Comparison of ENCODE assay signal across 8 cellular contexts in genomic region chr6:3259491-3259958, GRCh38. TPM values are rescaled to one million over a fixed set of nuclear protein-coding genes. Genes with fewer than 3 reads are reported as not detected.
DNase-seq lines count a peak whose midpoint lies in the region; ATAC-seq and TF ChIP-seq lines count a peak whose summit lies in the region.

No MANE protein-coding gene starts in this region.

- ATAC-seq in GM19395 (IDR thresholded peaks at IDR 0.05; ENCODE audit: unreplicated experiment) (peak; percentile 48), HG03439 (IDR thresholded peaks at IDR 0.05; ENCODE audit: unreplicated experiment) (peak; percentile 29)

- intact Hi-C loops in PC-9 (cut with micrococcal nuclease; ENCODE audit: unreplicated experiment): loop anchor here (2.0 kb wide), 2 partner anchors 133 to 191 kb away; partner anchors contain the start of gene RIPK1

- H3K4me3 ChIP-seq in PC-9: peak overlapping the region; percentile 81
- H3K4me3 ChIP-seq in astrocyte of the cerebellum (ENCODE audit: low read depth, low read length): peak overlapping the region; percentile 88
- peak overlapping the region; percentile 87 for H3K4me3 ChIP-seq in iPS-18c (ENCODE audit: insufficient read depth, low read depth, low read length)
- peak overlapping the region; percentile 55 to 99 (median 91) for H3K4me3 ChIP-seq in skin epidermis

- no peaks in the 10 kb centered on the region for H3K27me3 ChIP-seq in PC-9 (ENCODE audit: insufficient read depth, low read depth)

- H3K27ac ChIP-seq in PC-9: peak overlapping the region; percentile 23
- H3K27ac ChIP-seq in skin epidermis: peak overlapping the region; percentile 56 to 95 (median 87)

- CTCF ChIA-PET in PC-9 (lab: Charles Lee): interaction anchor here (0.9 kb wide), 1 partner anchor 134 kb away, joined by 7 read pairs; no protein-coding TSS in a partner anchor

- TSS peak; percentile 24 for BruUV-seq in PC-9 (replicated peaks; lab: Mats Ljungman, UMichigan)

- in situ Hi-C loops in astrocyte of the cerebellum (cut with HindIII; ENCODE audit: low sequenced_read_pairs): no loop called here

- H3K9me2 ChIP-seq in PC-9 (ENCODE audit: insufficient read depth): no peaks in the 10 kb centered on the region

- peaks cover 35% of the 10 kb centered on the region for H3K79me2 ChIP-seq in PC-9 (ENCODE audit: low read depth)

- H3K9me3 ChIP-seq in PC-9 (ENCODE audit: insufficient read depth, low read depth) (no peaks in the 10 kb centered on the region), iPS-18c (ENCODE audit: control insufficient read depth, insufficient read depth, low read length) (peaks cover 2% of the 10 kb centered on the region)

- no peaks in the 10 kb centered on the region for H3K36me3 ChIP-seq in PC-9 (ENCODE audit: low read depth)

- 0 out of 2 replicates have a peak, but pooled peaks cover 5% of the 10 kb centered on the region for H3K4me1 ChIP-seq in PC-9 (replicated peaks; ENCODE audit: insufficient read depth)

- H4K20me1 ChIP-seq in PC-9 (ENCODE audit: insufficient read depth): no peaks in the 10 kb centered on the region; the same call in 1 of the 2 replicates

- no peak for TF ChIP-seq CTCF in PC-9 (conservative IDR thresholded peaks at IDR 0.05)
- TF ChIP-seq CTCF in astrocyte of the cerebellum (IDR thresholded peaks at IDR 0.05; ENCODE audit: low read depth, low read length, missing control alignments): peak; percentile 13

- H2AFZ ChIP-seq in PC-9: peak overlapping the region; percentile 82

- POLR2A ChIA-PET in PC-9 (lab: Charles Lee; ENCODE audit: unreplicated experiment): no interaction called here

- no peaks in the 10 kb centered on the region for H3F3A ChIP-seq in PC-9 (ENCODE audit: insufficient read depth, low read depth)

- DNase-seq in DMS53 treated with DMSO at 0.1 percent for 48 hours (lab: John Stamatoyannopoulos, UW; ENCODE audit: unreplicated experiment) (peak; percentile 19), PC-9 (peak in 1 of 2 experiments; percentile 25), astrocyte of the cerebellum (ENCODE audit: low read depth) (no peak), NCI-H1092 (lab: John Stamatoyannopoulos, UW) (no peak)

- peak overlapping the region; percentile 91 for H3K4me2 ChIP-seq in PC-9

RNA-seq across cellular contexts. Expression of gene PSMG4, which starts 0.8 kb away (rescaled TPM):
- 33.8 and 47.6 TPM in 2 replicates for total RNA-seq in PC-9 (2021)

RNA-seq across cellular contexts. Expression of gene TUBB2B, which starts 32.1 kb away (rescaled TPM):
- 1.3 and 2.5 TPM in 2 replicates for total RNA-seq in PC-9 (2021)
